In the genomic region with DNA sequence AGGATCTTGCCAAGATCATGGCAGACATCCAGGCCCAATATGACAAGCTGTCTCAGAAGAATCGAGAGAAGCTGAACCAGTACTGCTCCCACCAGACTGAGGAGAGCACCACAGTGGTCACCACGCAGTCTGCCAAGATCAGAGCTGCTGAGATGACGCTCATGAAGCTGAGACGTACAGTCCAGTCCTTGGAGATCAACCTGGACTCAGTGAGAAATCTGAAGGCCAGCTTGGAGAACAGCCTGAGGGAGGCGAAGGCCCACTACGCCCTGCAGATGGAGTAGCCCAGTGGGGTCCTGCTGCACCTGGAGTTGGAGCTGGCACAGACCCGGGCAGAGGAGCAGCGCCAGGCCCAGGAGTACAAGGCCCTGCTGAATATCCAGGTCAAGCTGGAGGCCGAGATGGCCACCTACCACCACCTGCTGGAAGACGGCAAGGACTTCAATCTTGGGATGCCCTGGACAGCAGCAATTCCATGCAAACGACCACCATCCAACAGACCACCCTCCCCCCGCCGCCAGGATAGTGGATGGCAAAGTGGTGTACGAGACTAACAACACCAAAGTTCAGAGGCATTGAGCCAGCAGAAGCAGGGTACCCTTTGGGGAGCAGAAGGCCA, we compare ENCODE assay signal across 21 cellular contexts. TPM values are rescaled to one million over a fixed set of nuclear protein-coding genes. Genes with fewer than 3 reads are reported as not detected.
A peak's percentile ranks its signal among the peaks of the same experiment; 100 is the strongest.
DNase-seq lines count a peak whose midpoint lies in the region; ATAC-seq, FAIRE-seq and TF ChIP-seq lines count a peak whose summit lies in the region.
"Had no signal": no experiment of that assay in that cellular context is flagged by ENCODE, and none has a peak within 500 bp of the region (broad histone marks: within the 10 kb centered on the region; RNA-seq: fewer than 3 reads in every experiment).

No MANE protein-coding gene starts in this region.

- H3K23me2 ChIP-seq in H9 (ENCODE audit: insufficient read length, low read depth, low read length, poor library complexity, severe bottlenecking) = no peaks in the 10 kb centered on the region

- H3K9me3 Mint-ChIP-seq in CD4-positive, alpha-beta T cell = no peaks in the 10 kb centered on the region
- H3K9me3 Mint-ChIP-seq in H9 = no peaks in the 10 kb centered on the region
- H3K9me3 Mint-ChIP-seq in type B pancreatic cell = no peaks in the 10 kb centered on the region
- H3K9me3 Mint-ChIP-seq: activated naive CD8-positive, alpha-beta T cell treated with anti-CD3 and anti-CD28 coated beads, Interleukin-2, amount 10 ng/mL, durations not matched to agents 7 days and 5 days; activated T-helper 1 cell treated with anti-CD3 and anti-CD28 coated beads, Interleukin-12 subunit alpha, Interleukin-12 subunit beta, Interleukin-2, Interleukin-4 antibody, amounts not matched to agents 30 ng/mL and 10 ng/mL and 1 ng/mL, durations not matched to agents 14 hours and 24 hours and 36 hours; T-cell had no signal

- H2BK20ac ChIP-seq in H9 (ENCODE audit: low read depth, low read length, poor library complexity, severe bottlenecking) = no peak overlapping the region

- H2BK15ac ChIP-seq in H9 (ENCODE audit: low read depth, low read length) (no peak overlapping the region), mesenchymal stem cell (ENCODE audit: low read depth, poor library complexity, severe bottlenecking) (no peak overlapping the region)

- H3T11ph ChIP-seq in H9 (ENCODE audit: low read length) = no peak overlapping the region

- whole genome bisulfite sequencing in H9 (ENCODE audit: extremely low coverage, insufficient read length, low lambda C conversion rate) = no CpG with 5 or more reads among the region's 14 CpGs
- WGBS in mesenchymal stem cell = 90% methylated on average over 12 of the region's 14 CpGs

- H3K4me1 ChIP-seq in H9 (ENCODE audit: insufficient read depth, low read length) (no peaks in the 10 kb centered on the region), mesenchymal stem cell (ENCODE audit: control insufficient read depth, insufficient read depth, low read depth, low read length) (no peaks in the 10 kb centered on the region)
- H3K4me1 ChIP-seq: body of pancreas, gastrocnemius medialis, right atrium auricular region, stomach had no signal

- H3K4me1 Mint-ChIP-seq in CD4-positive, alpha-beta T cell (ENCODE audit: low read depth) = peaks cover 11% of the 10 kb centered on the region
- H3K4me1 Mint-ChIP-seq in H9 = peaks cover 5 to 6% of the 10 kb centered on the region in 2 experiments; a peak in 2 of 4 replicates
- H3K4me1 Mint-ChIP-seq in type B pancreatic cell (ENCODE audit: unreplicated experiment) = no peaks in the 10 kb centered on the region

- no peaks in the 10 kb centered on the region for H3K9me3 ChIP-seq in CD4-positive, alpha-beta T cell (ENCODE audit: control insufficient read depth, low read length)
- no peaks in the 10 kb centered on the region for H3K9me3 ChIP-seq in H9 (ENCODE audit: control insufficient read depth, low read depth, low read length)
- no peaks in the 10 kb centered on the region for H3K9me3 ChIP-seq in mesenchymal stem cell (ENCODE audit: control insufficient read depth, low read length)
- H3K9me3 ChIP-seq: body of pancreas, gastrocnemius medialis, right atrium auricular region, stomach had no signal

- no peaks in the 10 kb centered on the region for H3K36me3 ChIP-seq in bronchial epithelial cell (ENCODE audit: control insufficient read depth, insufficient read depth, low read length)
- H3K36me3 ChIP-seq in mesenchymal stem cell (ENCODE audit: control insufficient read depth in 1 of 2, insufficient read depth in 2 of 2, low read depth in 1 of 2, low read length in 2 of 2) = no peaks in the 10 kb centered on the region
- H3K36me3 ChIP-seq: gastrocnemius medialis, right atrium auricular region, stomach had no signal

- H4K91ac ChIP-seq in H9 (ENCODE audit: insufficient read length, low read depth, low read length) (no peak overlapping the region), mesenchymal stem cell (ENCODE audit: low read length) (no peak overlapping the region)

- H3K4me2 ChIP-seq in H9 (ENCODE audit: insufficient read depth, insufficient read length, low read length) (no peak overlapping the region), mesenchymal stem cell (ENCODE audit: low read length, poor library complexity, severe bottlenecking) (no peak overlapping the region)

- no peaks in the 10 kb centered on the region for H4K20me1 ChIP-seq in H9 (ENCODE audit: control insufficient read depth, insufficient read depth, insufficient read length)

- no peak overlapping the region for H3K27ac ChIP-seq in CD4-positive, alpha-beta T cell (ENCODE audit: low read depth, low read length)
- H3K27ac ChIP-seq in H9 (ENCODE audit: insufficient read length, low read depth, low read length) (no peak overlapping the region), mesenchymal stem cell (ENCODE audit: low read length, poor library complexity, severe bottlenecking) (no peak overlapping the region)
- H3K27ac ChIP-seq: body of pancreas, epithelial cell of prostate, gastrocnemius medialis, right atrium auricular region, stomach had no signal

- H3K36me3 Mint-ChIP-seq in CD4-positive, alpha-beta T cell (ENCODE audit: low read depth) = no peaks in the 10 kb centered on the region
- no peaks in the 10 kb centered on the region; a peak in 1 of 7 replicates for H3K36me3 Mint-ChIP-seq in H9 (ENCODE audit: insufficient read depth in 1 of 3, low read depth in 3 of 3)
- no peaks in the 10 kb centered on the region for H3K36me3 Mint-ChIP-seq in type B pancreatic cell
- H3K36me3 Mint-ChIP-seq: activated naive CD8-positive, alpha-beta T cell treated with anti-CD3 and anti-CD28 coated beads, Interleukin-2, amount 10 ng/mL, durations not matched to agents 7 days and 5 days; T-cell had no signal

- no peaks in the 10 kb centered on the region for H3K27me3 Mint-ChIP-seq in CD4-positive, alpha-beta T cell
- H3K27me3 Mint-ChIP-seq in H9 (ENCODE audit: low read depth) = peaks cover 11% of the 10 kb centered on the region
- H3K27me3 Mint-ChIP-seq in type B pancreatic cell = peaks cover 5% of the 10 kb centered on the region
- H3K27me3 Mint-ChIP-seq: T-cell had no signal

- FAIRE-seq in bronchial epithelial cell (lab: Jason Lieb, UNC) = no peak

- H4K8ac ChIP-seq in H9 (replicated peaks; ENCODE audit: insufficient read length, low read depth, low read length) (no peak overlapping the region), mesenchymal stem cell (ENCODE audit: low read length) (no peak overlapping the region)

- H3K18ac ChIP-seq in H9 (ENCODE audit: insufficient read length, low read depth, low read length) = no peak overlapping the region
- H3K18ac ChIP-seq in mesenchymal stem cell (ENCODE audit: low read depth in 1 of 2, low read length in 2 of 2) = no peak overlapping the region

- intact Hi-C loops in CD4-positive, alpha-beta T cell (cut with DNase I, micrococcal nuclease) = loop anchor here (1.0 to 2.0 kb wide), 2 partner anchors 26 to 27 kb away; no protein-coding TSS in a partner anchor

- H2AK5ac ChIP-seq in H9 (ENCODE audit: insufficient read length, low read length) (no peak overlapping the region), mesenchymal stem cell (ENCODE audit: low read length, severe bottlenecking) (no peak overlapping the region)

- H3K23ac ChIP-seq in H9 (ENCODE audit: insufficient read length, low read depth, low read length) = no peak overlapping the region
- H3K23ac ChIP-seq in mesenchymal stem cell (ENCODE audit: low read length in 2 of 2) = no peak overlapping the region

- TF ChIP-seq CTCF in CD4-positive, alpha-beta T cell (IDR thresholded peaks at IDR 0.05) = no peak
- TF ChIP-seq CTCF in H9 (conservative IDR thresholded peaks at IDR 0.05) (peak; percentile 33; the same call in 1 of the 3 replicates), bronchial epithelial cell (IDR thresholded peaks at IDR 0.05; ENCODE audit: insufficient read depth, low read length, severe bottlenecking) (peak; percentile 23), type B pancreatic cell (conservative IDR thresholded peaks at IDR 0.05) (no peak)

- H3K27me3 ChIP-seq in CD4-positive, alpha-beta T cell (ENCODE audit: control insufficient read depth, insufficient read depth, low read length) = no peaks in the 10 kb centered on the region
- H3K27me3 ChIP-seq in H9 (ENCODE audit: insufficient read depth, low read length) (no peaks in the 10 kb centered on the region; the same call in 1 of the 2 replicates), bronchial epithelial cell (ENCODE audit: control insufficient read depth, insufficient read depth, low read length) (no peaks in the 10 kb centered on the region), mesenchymal stem cell (ENCODE audit: control insufficient read depth in 1 of 2, insufficient read depth in 1 of 2, low read length in 2 of 2) (no peaks in the 10 kb centered on the region)
- H3K27me3 ChIP-seq: body of pancreas, gastrocnemius medialis, right atrium auricular region, stomach had no signal

- no peak overlapping the region for H2BK120ac ChIP-seq in H9 (ENCODE audit: low read depth, low read length, poor library complexity, severe bottlenecking)
- no peak overlapping the region for H2BK120ac ChIP-seq in mesenchymal stem cell (ENCODE audit: low read depth, low read length)

- H3K79me1 ChIP-seq in H9 (ENCODE audit: insufficient read depth, low read depth, low read length, poor library complexity, severe bottlenecking) = no peaks in the 10 kb centered on the region
- H3K79me1 ChIP-seq in mesenchymal stem cell (replicated peaks; ENCODE audit: low read length, poor library complexity, severe bottlenecking) = no peaks in the 10 kb centered on the region

- no peak overlapping the region for H4K5ac ChIP-seq in H9 (ENCODE audit: insufficient read length, low read depth, low read length)

- H3K4me3 ChIP-seq in bronchial epithelial cell (ENCODE audit: low read depth, low read length) (no peak overlapping the region), mesenchymal stem cell (ENCODE audit: insufficient read depth in 1 of 2, low read depth in 1 of 2, low read length in 2 of 2) (no peak overlapping the region)
- H3K4me3 ChIP-seq: body of pancreas, gastrocnemius medialis, right atrium auricular region, stomach had no signal

- CTCF ChIA-PET in CD4-positive, alpha-beta T cell (lab: Charles Lee) = interaction anchor here (0.8 to 2.0 kb wide), 8 partner anchors 11 to 229 kb away, joined by 3 to 9 read pairs (median 4); partner anchors contain the start of gene SMIM29

- DNase-seq in CD4-positive, alpha-beta T cell = no peak
- DNase-seq in H9 (peak; percentile 54), bronchial epithelial cell (ENCODE audit: low read depth) (no peak), mesenteric fat pad (ENCODE audit: low spot score) (peak; percentile 64), mesenchymal stem cell (no peak), type B pancreatic cell (ENCODE audit: extremely low spot score, unreplicated experiment) (no peak), NCI-H82 (lab: John Stamatoyannopoulos, UW) (no peak)
- DNase-seq: activated naive CD8-positive, alpha-beta T cell treated with anti-CD3 and anti-CD28 coated beads, Interleukin-2, amount 10 ng/mL, durations not matched to agents 7 days and 5 days; dermis blood vessel endothelial cell; gastrocnemius medialis; left cardiac atrium; NCI-H1436; stomach had no signal

- H2BK12ac ChIP-seq in H9 (ENCODE audit: insufficient read length, low read depth, low read length) (no peak overlapping the region), mesenchymal stem cell (ENCODE audit: low read length in 2 of 2) (no peak overlapping the region)

- no peak overlapping the region for H3K4ac ChIP-seq in H9 (ENCODE audit: low read depth, low read length)
- no peak overlapping the region for H3K4ac ChIP-seq in mesenchymal stem cell (ENCODE audit: low read depth in 1 of 2, low read length in 2 of 2)

- no peak overlapping the region for H2AFZ ChIP-seq in H9 (ENCODE audit: low read length)
- H2AFZ ChIP-seq in mesenchymal stem cell (ENCODE audit: low read depth, low read length) = no peak overlapping the region

- H3K79me2 ChIP-seq in H9 (ENCODE audit: insufficient read depth, low read length) = no peaks in the 10 kb centered on the region

- H3K27ac Mint-ChIP-seq in CD4-positive, alpha-beta T cell = peak overlapping the region; percentile 11
- H3K27ac Mint-ChIP-seq in H9 = peak overlapping the region in 1 of 3 experiments; percentile 8; a peak in 1 of 7 replicates
- no peak overlapping the region for H3K27ac Mint-ChIP-seq in type B pancreatic cell
- H3K27ac Mint-ChIP-seq: activated CD8-positive, alpha-beta T cell treated with anti-CD3 and anti-CD28 coated beads, Interleukin-2, amount 10 ng/mL, durations not matched to agents 7 days and 5 days; activated naive CD8-positive, alpha-beta T cell treated with anti-CD3 and anti-CD28 coated beads, Interleukin-2, amount 10 ng/mL, durations not matched to agents 7 days and 5 days; activated T-helper 1 cell treated with anti-CD3 and anti-CD28 coated beads, Interleukin-12 subunit alpha, Interleukin-12 subunit beta, Interleukin-2, Interleukin-4 antibody, amounts not matched to agents 30 ng/mL and 10 ng/mL and 1 ng/mL, durations not matched to agents 14 hours and 24 hours and 36 hours had no signal

- no peak overlapping the region for H2BK5ac ChIP-seq in H9 (ENCODE audit: insufficient read length, low read length)
- no peak overlapping the region for H2BK5ac ChIP-seq in mesenchymal stem cell (ENCODE audit: low read depth, low read length, poor library complexity, severe bottlenecking)

- H3K9ac ChIP-seq in H9 (ENCODE audit: extremely low read depth, insufficient read length, low read length) (no peak overlapping the region), mesenchymal stem cell (ENCODE audit: low read length) (no peak overlapping the region)

- peak; percentile 32 for ATAC-seq in CD4-positive, alpha-beta T cell (ENCODE audit: poor library complexity)
- ATAC-seq: body of pancreas, gastrocnemius medialis, left cardiac atrium had no signal

- H3K56ac ChIP-seq in H9 (ENCODE audit: insufficient read length, low read depth, low read length) = no peak overlapping the region

- POLR2A ChIA-PET in CD4-positive, alpha-beta T cell (lab: Charles Lee) = interaction anchor here (0.7 to 1.2 kb wide), 2 partner anchors 46 to 59 kb away, joined by 3 to 5 read pairs; partner anchors contain the start of gene HMGA1

- H3K14ac ChIP-seq in H9 (ENCODE audit: insufficient read depth, low read length) = no peak overlapping the region
- H3K14ac ChIP-seq in mesenchymal stem cell (ENCODE audit: low read length in 2 of 2) = no peak overlapping the region

- H3K4me3 Mint-ChIP-seq in CD4-positive, alpha-beta T cell = no peak overlapping the region
- H3K4me3 Mint-ChIP-seq in H9 (no peak overlapping the region), type B pancreatic cell (no peak overlapping the region)
- H3K4me3 Mint-ChIP-seq: activated CD8-positive, alpha-beta T cell treated with anti-CD3 and anti-CD28 coated beads, Interleukin-2, amount 10 ng/mL, durations not matched to agents 7 days and 5 days; activated naive CD8-positive, alpha-beta T cell treated with anti-CD3 and anti-CD28 coated beads, Interleukin-2, amount 10 ng/mL, durations not matched to agents 7 days and 5 days; activated T-helper 1 cell treated with anti-CD3 and anti-CD28 coated beads, Interleukin-12 subunit alpha, Interleukin-12 subunit beta, Interleukin-2, Interleukin-4 antibody, amounts not matched to agents 30 ng/mL and 10 ng/mL and 1 ng/mL, durations not matched to agents 14 hours and 24 hours and 36 hours; T-cell had no signal

RNA-seq across cellular contexts. Expression of gene GRM4, which starts 44.7 kb away (rescaled TPM):
- under 1 TPM in 1 of 2 experiments, not detected in 1; 0.08 TPM for total RNA-seq in CD4-positive, alpha-beta T cell
- total RNA-seq in H9 (2021) = 5.3 and 5.6 TPM in 2 replicates
- total RNA-seq in bronchial epithelial cell = under 0.01 TPM in 1 of 2 replicates, not detected in the other
- not detected for total RNA-seq in mesenteric fat pad
- 0.04 TPM for polyA plus RNA-seq in mesenchymal stem cell (2013, experiment 1 of 2)
- polyA plus RNA-seq in mesenchymal stem cell (2013, experiment 2 of 2) = 0.01 TPM
- 2.2 and 4.2 TPM in 2 replicates for total RNA-seq in type B pancreatic cell (ENCODE audit: low replicate concordance)
- total RNA-seq: activated CD8-positive, alpha-beta T cell treated with anti-CD3 and anti-CD28 coated beads, Interleukin-2, amount 10 ng/mL, durations not matched to agents 7 days and 5 days; activated T-helper 1 cell treated with anti-CD3 and anti-CD28 coated beads, Interleukin-12 subunit alpha, Interleukin-12 subunit beta, Interleukin-2, Interleukin-4 antibody, amounts not matched to agents 30 ng/mL and 10 ng/mL and 1 ng/mL, durations not matched to agents 14 hours and 24 hours and 36 hours; dermis blood vessel endothelial cell; HT1080; left cardiac atrium; LHCN-M2; right atrium auricular region had no signal
- polyA plus RNA-seq: stomach had no signal

RNA-seq across cellular contexts. Expression of gene HMGA1, which starts 46.1 kb away (rescaled TPM):
- 100 to 1,000 TPM; 102 to 107 TPM for total RNA-seq in CD4-positive, alpha-beta T cell
- 2,116 and 2,191 TPM in 2 replicates for total RNA-seq in H9 (2021)
- total RNA-seq in bronchial epithelial cell = 62.1 and 91.4 TPM in 2 replicates
- 32.3 TPM for total RNA-seq in mesenteric fat pad
- polyA plus RNA-seq in mesenchymal stem cell (2013, experiment 1 of 2) = 544 TPM
- polyA plus RNA-seq in mesenchymal stem cell (2013, experiment 2 of 2) = 524 TPM
- 244 and 355 TPM in 2 replicates for total RNA-seq in type B pancreatic cell (ENCODE audit: low replicate concordance)

RNA-seq across cellular contexts. Expression of gene SMIM29, which starts 58.2 kb away (rescaled TPM):
- 10 to 100 TPM; 22.0 to 23.9 TPM for total RNA-seq in CD4-positive, alpha-beta T cell
- total RNA-seq in H9 (2021) (5.1 and 5.4 TPM in 2 replicates), bronchial epithelial cell (10.8 and 11.6 TPM in 2 replicates), mesenteric fat pad (16.3 TPM), type B pancreatic cell (ENCODE audit: low replicate concordance) (16.0 and 20.8 TPM in 2 replicates)
- polyA plus RNA-seq in mesenchymal stem cell (2013, experiment 1 of 2) = 47.1 TPM
- 50.5 TPM for polyA plus RNA-seq in mesenchymal stem cell (2013, experiment 2 of 2)

Comparison
In these comparisons a context has a peak if more than half of its experiments do, and no peak if none do; other contexts are left out.
1. DNase-seq: peak in H9 (single experiment) and mesenteric fat pad (single experiment); none in CD4-positive, alpha-beta T cell (0 of 10), bronchial epithelial cell (single experiment), mesenchymal stem cell (single experiment), type B pancreatic cell (single experiment) and NCI-H82 (single experiment).
2. CTCF ChIP-seq: peak in H9 (single experiment) and bronchial epithelial cell (single experiment); none in CD4-positive, alpha-beta T cell (single experiment) and type B pancreatic cell (single experiment).